ENCODE assay signal across 1 cellular context in genomic region chr12:98533723-98534251, GRCh38.
TF ChIP-seq lines count a peak whose summit lies in the region.

No MANE protein-coding gene starts in this region.

TF ChIP-seq in HepG2, 621 proteins besides CTCF, POLR2A, EP300 and RAD21 (continued from another document):
- TF ChIP-seq ARID5B (CRISPR knock-in tag; IDR thresholded peaks at IDR 0.05) (0 out of 2 replicates have a peak, but pooled peaks have one; percentile 12), HNF4G (IDR thresholded peaks at IDR 0.05; ENCODE audit: borderline replicate concordance, low read depth, low read length) (peak; percentile 38; the same call in 1 of the 2 replicates), HNF4G (CRISPR knock-in tag; IDR thresholded peaks at IDR 0.05; ENCODE audit: borderline replicate concordance, low read depth) (no peak), RBM22 (optimal IDR thresholded peaks at IDR 0.05; ENCODE audit: low read length) (peak; percentile 53), CEBPG (CRISPR knock-in tag; IDR thresholded peaks at IDR 0.05) (peak; percentile 57), NAIF1 (CRISPR knock-in tag; IDR thresholded peaks at IDR 0.05; ENCODE audit: borderline replicate concordance) (no peak), MAFF (IDR thresholded peaks at IDR 0.05; ENCODE audit: low read depth, low read length) (0 out of 2 replicates have a peak, but pooled peaks have one; percentile 21), RAD51 (IDR thresholded peaks at IDR 0.05; ENCODE audit: borderline replicate concordance) (no peak), HNF4A (CRISPR knock-in tag; IDR thresholded peaks at IDR 0.05) (peak; percentile 70), FOSL2 (CRISPR knock-in tag; IDR thresholded peaks at IDR 0.05) (peak; percentile 33; the same call in 1 of the 2 replicates)
- TF ChIP-seq, protein P1, sequence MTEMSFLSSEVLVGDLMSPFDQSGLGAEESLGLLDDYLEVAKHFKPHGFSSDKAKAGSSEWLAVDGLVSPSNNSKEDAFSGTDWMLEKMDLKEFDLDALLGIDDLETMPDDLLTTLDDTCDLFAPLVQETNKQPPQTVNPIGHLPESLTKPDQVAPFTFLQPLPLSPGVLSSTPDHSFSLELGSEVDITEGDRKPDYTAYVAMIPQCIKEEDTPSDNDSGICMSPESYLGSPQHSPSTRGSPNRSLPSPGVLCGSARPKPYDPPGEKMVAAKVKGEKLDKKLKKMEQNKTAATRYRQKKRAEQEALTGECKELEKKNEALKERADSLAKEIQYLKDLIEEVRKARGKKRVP (CRISPR knock-in tag; IDR thresholded peaks at IDR 0.05), result peak in 1 of 2 experiments; percentile 93; a peak in 2 of 4 replicates
